ENCODE assay signal across 19 cellular contexts in the genomic region with DNA sequence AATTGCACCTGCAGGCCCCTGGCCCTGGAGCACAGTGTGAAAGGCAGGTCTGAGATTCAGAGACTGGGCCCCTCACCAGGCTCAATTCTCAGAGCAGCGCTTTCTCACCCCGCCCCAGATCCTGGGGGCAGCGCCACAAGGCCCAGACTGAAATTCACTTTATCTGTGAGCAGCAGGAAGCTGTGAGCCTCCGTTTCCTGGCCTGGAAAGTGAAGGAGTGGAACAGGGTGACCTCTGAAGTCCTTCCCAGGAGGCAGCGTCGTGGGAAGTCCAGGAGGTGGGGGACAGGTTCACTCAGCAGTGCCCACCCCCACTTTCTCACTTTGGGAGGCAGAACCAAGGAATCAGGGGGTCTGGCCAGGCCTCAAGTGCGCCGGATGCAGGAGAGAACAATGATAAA.
DNase-seq lines count a peak whose midpoint lies in the region; ATAC-seq and TF ChIP-seq lines count a peak whose summit lies in the region.
"Had no signal": no experiment of that assay in that cellular context is flagged by ENCODE, and none has a peak within 500 bp of the region (broad histone marks: within the 10 kb centered on the region; RNA-seq: fewer than 3 reads in every experiment).

No MANE protein-coding gene starts in this region.

- H3K18ac ChIP-seq in H9 (ENCODE audit: insufficient read length, low read depth, low read length): no peak overlapping the region

- no peak overlapping the region for H2BK5ac ChIP-seq in H9 (ENCODE audit: insufficient read length, low read length)

- H3K4me1 ChIP-seq in right atrium auricular region (no peaks in the 10 kb centered on the region), H9 (ENCODE audit: insufficient read depth, low read length) (no peaks in the 10 kb centered on the region), tibial artery (no peaks in the 10 kb centered on the region)
- H3K4me1 ChIP-seq: SJSA1 had no signal

- H3K14ac ChIP-seq in H9 (ENCODE audit: insufficient read depth, low read length): no peak overlapping the region

- no peaks in the 10 kb centered on the region for H3K9me3 ChIP-seq in right atrium auricular region
- no peaks in the 10 kb centered on the region for H3K9me3 ChIP-seq in H9 (ENCODE audit: control insufficient read depth, low read depth, low read length)
- H3K9me3 ChIP-seq in tibial artery: peaks cover 0 to 1% (median 0%) of the 10 kb centered on the region in 3 donors
- H3K9me3 ChIP-seq: MG63, SJSA1 had no signal

- H3K56ac ChIP-seq in H9 (ENCODE audit: insufficient read length, low read depth, low read length): no peak overlapping the region

- H2AK5ac ChIP-seq in H9 (ENCODE audit: insufficient read length, low read length): no peak overlapping the region

- POLR2A ChIA-PET in activated CD4-positive, alpha-beta memory T cell treated with anti-CD3 and anti-CD28 coated beads, Interleukin-2, amount 10 ng/mL, durations not matched to agents 7 days and 5 days (lab: Charles Lee): no interaction called here

- no peaks in the 10 kb centered on the region for H3K23me2 ChIP-seq in H9 (ENCODE audit: insufficient read length, low read depth, low read length, poor library complexity, severe bottlenecking)

- H3K79me2 ChIP-seq in H9 (ENCODE audit: insufficient read depth, low read length): no peaks in the 10 kb centered on the region

- no peak for TF ChIP-seq CTCF in right atrium auricular region (IDR thresholded peaks at IDR 0.05)
- no peak for TF ChIP-seq CTCF in H9 (conservative IDR thresholded peaks at IDR 0.05)
- no peak for TF ChIP-seq CTCF in nephron (IDR thresholded peaks at IDR 0.05; ENCODE audit: unreplicated experiment in 3 of 3)
- TF ChIP-seq CTCF in tibial artery (IDR thresholded peaks at IDR 0.05): no peak

- no peak overlapping the region for H2BK15ac ChIP-seq in H9 (ENCODE audit: low read depth, low read length)

- H2BK20ac ChIP-seq in H9 (ENCODE audit: low read depth, low read length, poor library complexity, severe bottlenecking): no peak overlapping the region

- no peak overlapping the region for H3K4me3 Mint-ChIP-seq in H9
- H3K4me3 Mint-ChIP-seq in nephron: no peak overlapping the region
- H3K4me3 Mint-ChIP-seq in activated CD4-positive, alpha-beta memory T cell treated with anti-CD3 and anti-CD28 coated beads, Interleukin-2, amount 10 ng/mL, durations not matched to agents 7 days and 5 days: no peak overlapping the region
- H3K4me3 Mint-ChIP-seq: CD8-positive, alpha-beta T cell; GM23338 had no signal

- no peak overlapping the region for H4K5ac ChIP-seq in H9 (ENCODE audit: insufficient read length, low read depth, low read length)

- H3K27ac Mint-ChIP-seq in H9 (no peak overlapping the region; a peak in 1 of 7 replicates), nephron (peak overlapping the region in 2 of 3 experiments; percentile 31 to 77)
- H3K27ac Mint-ChIP-seq in activated CD4-positive, alpha-beta memory T cell treated with anti-CD3 and anti-CD28 coated beads, Interleukin-2, amount 10 ng/mL, durations not matched to agents 7 days and 5 days: no peak overlapping the region
- H3K27ac Mint-ChIP-seq: CD8-positive, alpha-beta T cell; GM23338 had no signal

- no peak for ATAC-seq in Right ventricle myocardium inferior
- no peak for ATAC-seq in HG03039 (IDR thresholded peaks at IDR 0.05; ENCODE audit: unreplicated experiment)
- ATAC-seq: CD8-positive, alpha-beta T cell; GM23338 had no signal

- no peak overlapping the region for H2BK120ac ChIP-seq in H9 (ENCODE audit: low read depth, low read length, poor library complexity, severe bottlenecking)

- no peak overlapping the region for H3T11ph ChIP-seq in H9 (ENCODE audit: low read length)

- H3K4me3 ChIP-seq in right atrium auricular region (no peak overlapping the region), tibial artery (no peak overlapping the region)
- H3K4me3 ChIP-seq: GM23338, MG63, SJSA1 had no signal

- H3K9me3 Mint-ChIP-seq in H9 (peaks cover 10 to 16% of the 10 kb centered on the region in 2 experiments), nephron (peaks cover 13% of the 10 kb centered on the region)
- no peaks in the 10 kb centered on the region for H3K9me3 Mint-ChIP-seq in activated CD4-positive, alpha-beta memory T cell treated with anti-CD3 and anti-CD28 coated beads, Interleukin-2, amount 10 ng/mL, durations not matched to agents 7 days and 5 days

- H3K36me3 Mint-ChIP-seq in H9 (ENCODE audit: insufficient read depth in 1 of 3, low read depth in 3 of 3): peaks cover 0 to 5% (median 2%) of the 10 kb centered on the region in 3 experiments; a peak in 3 of 7 replicates
- H3K36me3 Mint-ChIP-seq in nephron (ENCODE audit: low read depth): no peaks in the 10 kb centered on the region
- H3K36me3 Mint-ChIP-seq in activated CD4-positive, alpha-beta memory T cell treated with anti-CD3 and anti-CD28 coated beads, Interleukin-2, amount 10 ng/mL, durations not matched to agents 7 days and 5 days (ENCODE audit: low read depth): no peaks in the 10 kb centered on the region
- H3K36me3 Mint-ChIP-seq: CD8-positive, alpha-beta T cell had no signal

- no peak overlapping the region for H3K23ac ChIP-seq in H9 (ENCODE audit: insufficient read length, low read depth, low read length)

- no peak overlapping the region for H2BK12ac ChIP-seq in H9 (ENCODE audit: insufficient read length, low read depth, low read length)

- CTCF ChIA-PET in activated CD4-positive, alpha-beta memory T cell treated with anti-CD3 and anti-CD28 coated beads, Interleukin-2, amount 10 ng/mL, durations not matched to agents 7 days and 5 days (lab: Charles Lee): no interaction called here

- H3K4me1 Mint-ChIP-seq in H9 (peaks cover 0 to 2% of the 10 kb centered on the region in 2 experiments; a peak in 1 of 4 replicates), nephron (no peaks in the 10 kb centered on the region)
- no peaks in the 10 kb centered on the region for H3K4me1 Mint-ChIP-seq in activated CD4-positive, alpha-beta memory T cell treated with anti-CD3 and anti-CD28 coated beads, Interleukin-2, amount 10 ng/mL, durations not matched to agents 7 days and 5 days

- no peak overlapping the region for H4K8ac ChIP-seq in H9 (replicated peaks; ENCODE audit: insufficient read length, low read depth, low read length)

- no peak overlapping the region for H3K9ac ChIP-seq in H9 (ENCODE audit: extremely low read depth, insufficient read length, low read length)
- H3K9ac ChIP-seq: KMS-11 had no signal

- H3K27me3 ChIP-seq in right atrium auricular region: no peaks in the 10 kb centered on the region
- no peaks in the 10 kb centered on the region for H3K27me3 ChIP-seq in H9 (ENCODE audit: insufficient read depth, low read length)
- H3K27me3 ChIP-seq in tibial artery: no peaks in the 10 kb centered on the region
- H3K27me3 ChIP-seq: MG63 had no signal

- no peak overlapping the region for H4K91ac ChIP-seq in H9 (ENCODE audit: insufficient read length, low read depth, low read length)

- intact Hi-C loops in Right ventricle myocardium inferior (cut with DNase I) (no loop called here), tibial artery (cut with DNase I; ENCODE audit: low total_unique reads) (no loop called here)

- no peak overlapping the region for H2AFZ ChIP-seq in H9 (ENCODE audit: low read length)
- H2AFZ ChIP-seq: GM23338 had no signal

- no peak overlapping the region for H3K4me2 ChIP-seq in H9 (ENCODE audit: insufficient read depth, insufficient read length, low read length)
- H3K4me2 ChIP-seq: GM23338, KMS-11 had no signal

- no peak overlapping the region for H3K27ac ChIP-seq in right atrium auricular region
- H3K27ac ChIP-seq in H9 (ENCODE audit: insufficient read length, low read depth, low read length): no peak overlapping the region
- no peak overlapping the region for H3K27ac ChIP-seq in tibial artery
- H3K27ac ChIP-seq: KMS-11, SJSA1 had no signal

- WGBS in H9 (ENCODE audit: extremely low coverage, insufficient read length, low lambda C conversion rate): no CpG with 5 or more reads among the region's 8 CpGs

- H3K79me1 ChIP-seq in H9 (ENCODE audit: insufficient read depth, low read depth, low read length, poor library complexity, severe bottlenecking): no peaks in the 10 kb centered on the region

- no peak overlapping the region for H3K4ac ChIP-seq in H9 (ENCODE audit: low read depth, low read length)

- DNase-seq in Right ventricle myocardium inferior (ENCODE audit: missing footprints) (peak; percentile 37), right atrium auricular region (ENCODE audit: low spot score) (no peak), H9 (peak; percentile 9), tibial artery (peak; percentile 8 to 41), NOMO-1 treated with dmso at 0.1 percent for 144 hours (lab: John Stamatoyannopoulos, UW; ENCODE audit: unreplicated experiment) (no peak)
- no peak for DNase-seq in activated CD4-positive, alpha-beta memory T cell treated with anti-CD3 and anti-CD28 coated beads, Interleukin-2, amount 10 ng/mL, durations not matched to agents 7 days and 5 days
- DNase-seq: AML-193; CD8-positive, alpha-beta T cell; GF-D8; MG63; NCI-H1092 treated with DMSO at 0.1 percent for 48 hours; NCI-H1694 treated with DMSO at 0.1 percent for 48 hours; NCI-H82; RPMI8226 had no signal

- H3K36me3 ChIP-seq in right atrium auricular region (no peaks in the 10 kb centered on the region), tibial artery (no peaks in the 10 kb centered on the region)
- H3K36me3 ChIP-seq: MG63, SJSA1 had no signal

- no peaks in the 10 kb centered on the region for H4K20me1 ChIP-seq in H9 (ENCODE audit: control insufficient read depth, insufficient read depth, insufficient read length)

- H3K27me3 Mint-ChIP-seq in H9 (ENCODE audit: low read depth): peaks cover 9% of the 10 kb centered on the region; the same call in 1 of the 2 replicates
- peaks cover 4% of the 10 kb centered on the region for H3K27me3 Mint-ChIP-seq in nephron (ENCODE audit: low read depth)
- peaks cover 14% of the 10 kb centered on the region for H3K27me3 Mint-ChIP-seq in activated CD4-positive, alpha-beta memory T cell treated with anti-CD3 and anti-CD28 coated beads, Interleukin-2, amount 10 ng/mL, durations not matched to agents 7 days and 5 days

Comparison
In these comparisons a context has a peak if more than half of its experiments do, and no peak if none do; other contexts are left out.
1. DNase-seq: peak in Right ventricle myocardium inferior (single experiment), H9 (single experiment) and tibial artery (2 of 2); none in right atrium auricular region (single experiment), NOMO-1 treated with dmso at 0.1 percent for 144 hours (single experiment) and activated CD4-positive, alpha-beta memory T cell treated with anti-CD3 and anti-CD28 coated beads, Interleukin-2, amount 10 ng/mL, durations not matched to agents 7 days and 5 days (single experiment).
2. H3K27ac Mint-ChIP-seq: peak in nephron (2 of 3); none in H9 (0 of 3) and activated CD4-positive, alpha-beta memory T cell treated with anti-CD3 and anti-CD28 coated beads, Interleukin-2, amount 10 ng/mL, durations not matched to agents 7 days and 5 days (single experiment).